In genomic region chr12:101697197-101697929, GRCh38 we compare ENCODE assay signal across 8 cellular contexts. TPM values are rescaled to one million over a fixed set of nuclear protein-coding genes. Genes with fewer than 3 reads are reported as not detected.
A peak's percentile ranks its signal among the peaks of the same experiment; 100 is the strongest.
DNase-seq lines count a peak whose midpoint lies in the region; ATAC-seq and TF ChIP-seq lines count a peak whose summit lies in the region.

TSS of gene CHPT1 (plus strand) at chr12:101697640. CDS start at chr12:101697862, 222 bp downstream.

- H3K4me1 Mint-ChIP-seq in activated B cell treated with CpG ODN at 0.5 μM for 24 hours = peaks cover 60% of the 10 kb centered on the region

- POLR2A ChIA-PET in activated B cell treated with CpG ODN at 0.5 μM for 24 hours (lab: Charles Lee) = interaction anchor here (0.7 to 2.2 kb wide), 10 partner anchors 9 to 289 kb away, joined by 3 to 31 read pairs (median 4); partner anchors contain the start of genes ARL1 and DRAM1

- DNase-seq in NCI-H2029 (lab: John Stamatoyannopoulos, UW) (peak; percentile 53), NCI-H2029 treated with DMSO at 0.1 percent for 48 hours (lab: John Stamatoyannopoulos, UW) (no peak), NCI-H2107 treated with DMSO at 0.1 percent for 48 hours (lab: John Stamatoyannopoulos, UW; ENCODE audit: unreplicated experiment) (peak; percentile 51), activated B cell treated with CpG ODN at 0.5 μM for 24 hours (peak; percentile 78), caudate nucleus (lab: John Stamatoyannopoulos, UW) (peak in 52 of 61 donors; percentile 17 to 85 (median 54)), kidney tubule cell (ENCODE audit: low spot score) (peak; percentile 47)
- peak; percentile 28 to 64 for DNase-seq in stimulated activated CD4-positive, alpha-beta T cell treated with anti-CD3 and anti-CD28 coated beads, Interleukin-1b, Interleukin-23, amount 100 ng/mL, for 4 hours (ENCODE audit: low read depth in 2 of 2)

- H3K36me3 Mint-ChIP-seq in activated B cell treated with CpG ODN at 0.5 μM for 24 hours (ENCODE audit: low read depth) = peaks cover 10% of the 10 kb centered on the region

- peak within 1 kb of the TSS; percentile 93 for H3K27ac Mint-ChIP-seq in activated B cell treated with CpG ODN at 0.5 μM for 24 hours

- H3K9me3 Mint-ChIP-seq in activated B cell treated with CpG ODN at 0.5 μM for 24 hours = no peaks in the 10 kb centered on the region

- H3K27ac ChIP-seq in caudate nucleus (ENCODE audit: low read depth, low read length) = peak within 1 kb of the TSS; percentile 93

- no peak for TF ChIP-seq CTCF in activated B cell treated with CpG ODN at 0.5 μM for 24 hours (IDR thresholded peaks at IDR 0.05)

- peak within 1 kb of the TSS; percentile 94 for H3K4me3 Mint-ChIP-seq in activated B cell treated with CpG ODN at 0.5 μM for 24 hours

- peak; percentile 75 for ATAC-seq in HG02852 (IDR thresholded peaks at IDR 0.05; ENCODE audit: unreplicated experiment)
- peak; percentile 78 for ATAC-seq in activated B cell treated with CpG ODN at 0.5 μM for 24 hours (ENCODE audit: low read depth)

- intact Hi-C loops in activated B cell treated with CpG ODN at 0.5 μM for 24 hours (cut with micrococcal nuclease) = loop anchor here (1.0 to 5.0 kb wide), 10 partner anchors 26 to 365 kb away; partner anchors contain the start of gene GNPTAB

- CTCF ChIA-PET in activated B cell treated with CpG ODN at 0.5 μM for 24 hours (lab: Charles Lee) = interaction anchor here (1.4 kb wide), 1 partner anchor 62 kb away, joined by 6 read pairs; no protein-coding TSS in a partner anchor

- H3K27me3 Mint-ChIP-seq in activated B cell treated with CpG ODN at 0.5 μM for 24 hours = no peaks in the 10 kb centered on the region

RNA-seq across cellular contexts. Expression of gene CHPT1, which starts in this region (rescaled TPM):
- 36.8 and 42.7 TPM in 2 replicates for total RNA-seq in activated B cell treated with CpG ODN at 0.5 μM for 24 hours
